10 cellular contexts compared by ENCODE assay signal in the genomic region with DNA sequence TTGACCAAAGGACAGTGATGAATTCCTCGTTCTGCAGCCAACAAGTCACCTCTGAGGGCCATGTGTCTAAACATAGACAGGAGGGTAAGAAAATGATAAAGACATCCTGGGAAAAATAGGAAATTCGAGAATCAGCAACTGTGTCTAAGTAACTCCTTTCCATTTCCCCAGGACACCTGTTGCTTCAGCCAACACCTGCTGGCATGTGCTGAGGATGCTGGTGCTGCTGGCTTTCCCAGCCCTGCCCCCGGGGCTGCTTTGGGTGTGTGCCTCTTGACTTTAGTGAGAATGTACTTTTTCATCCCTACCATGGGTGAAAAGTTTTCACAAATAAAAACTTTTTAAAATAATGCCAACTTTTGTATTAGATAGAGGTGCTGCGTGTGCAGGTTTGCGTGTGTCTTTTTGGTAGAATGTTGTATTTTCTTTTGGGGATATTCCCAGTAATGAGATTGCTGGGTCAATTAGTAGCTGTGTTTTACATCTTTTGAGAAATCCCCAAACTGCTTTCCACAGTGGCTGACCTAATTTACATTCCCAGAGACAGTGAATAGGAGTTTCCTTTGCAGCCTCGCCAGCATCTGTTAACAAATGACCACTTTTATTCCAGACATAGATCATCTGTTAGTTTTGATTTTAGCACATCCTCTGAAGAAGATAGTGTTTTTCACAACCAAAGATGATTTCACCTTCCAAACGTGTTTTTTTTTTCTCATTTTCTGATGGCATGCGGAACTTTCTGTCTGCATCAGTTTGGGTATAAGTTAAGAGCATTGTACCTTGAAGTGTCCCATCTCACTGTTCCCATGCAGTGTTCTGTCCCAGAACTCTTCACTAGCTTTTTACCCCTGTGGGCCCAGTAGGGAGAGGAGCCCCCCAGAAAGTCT.
DNase-seq lines count a peak whose midpoint lies in the region; ATAC-seq and TF ChIP-seq lines count a peak whose summit lies in the region.
"Had no signal": no experiment of that assay in that cellular context is flagged by ENCODE, and none has a peak within 500 bp of the region (broad histone marks: within the 10 kb centered on the region; RNA-seq: fewer than 3 reads in every experiment).

No MANE protein-coding gene starts in this region.

- H3K9ac ChIP-seq in trophoblast cell (ENCODE audit: low read length) = no peak overlapping the region

- no peak overlapping the region for H2AFZ ChIP-seq in trophoblast cell (ENCODE audit: insufficient read depth, low read length, poor library complexity)

- H3K79me2 ChIP-seq in trophoblast cell (ENCODE audit: control insufficient read depth, insufficient read depth, low read length, poor library complexity) = no peaks in the 10 kb centered on the region

- H2AK5ac ChIP-seq in trophoblast cell (ENCODE audit: low read length) = no peak overlapping the region

- POLR2A ChIA-PET in activated CD4-positive, alpha-beta memory T cell treated with anti-CD3 and anti-CD28 coated beads for 36 hours (lab: Charles Lee) = interaction anchor here (0.7 to 1.3 kb wide), 4 partner anchors 15 to 105 kb away, joined by 3 to 5 read pairs (median 3); a partner anchor contains a TSS
- POLR2A ChIA-PET in activated CD4-positive, alpha-beta memory T cell treated with anti-CD3 and anti-CD28 coated beads, Interleukin-2, amount 10 ng/mL, durations not matched to agents 7 days and 5 days (lab: Charles Lee) = no interaction called here

- no peak overlapping the region for H2BK120ac ChIP-seq in trophoblast cell (ENCODE audit: insufficient read depth, low read length, poor library complexity)

- intact Hi-C loops in activated CD4-positive, alpha-beta memory T cell treated with anti-CD3 and anti-CD28 coated beads for 36 hours (cut with micrococcal nuclease) = loop anchor here (1.0 to 5.0 kb wide), 2 partner anchors 103 to 564 kb away; a partner anchor contains a TSS
- intact Hi-C loops in tibial artery (cut with DNase I; ENCODE audit: low total_unique reads) = no loop called here

- H3K79me1 ChIP-seq in trophoblast cell (ENCODE audit: low read length) = no peaks in the 10 kb centered on the region

- H3K27me3 ChIP-seq in trophoblast cell (ENCODE audit: insufficient read depth, low read length) = no peaks in the 10 kb centered on the region
- peaks cover 0 to 24% of the 10 kb centered on the region in 2 donors for H3K27me3 ChIP-seq in tibial artery
- H3K27me3 ChIP-seq in tibial nerve = no peaks in the 10 kb centered on the region

- peaks cover 29% of the 10 kb centered on the region for H3K4me1 Mint-ChIP-seq in activated CD4-positive, alpha-beta memory T cell treated with anti-CD3 and anti-CD28 coated beads for 36 hours (ENCODE audit: low read depth)
- H3K4me1 Mint-ChIP-seq in activated CD4-positive, alpha-beta memory T cell treated with anti-CD3 and anti-CD28 coated beads, Interleukin-2, amount 10 ng/mL, durations not matched to agents 7 days and 5 days = peaks cover 24% of the 10 kb centered on the region

- no peak for TF ChIP-seq EP300 in tibial nerve (IDR thresholded peaks at IDR 0.05)

- peak; percentile 81 for ATAC-seq in GM21717 (IDR thresholded peaks at IDR 0.05; ENCODE audit: unreplicated experiment)
- ATAC-seq in HG03354 (IDR thresholded peaks at IDR 0.05; ENCODE audit: poor library complexity, severe bottlenecking, unreplicated experiment) = peak; percentile 50
- ATAC-seq: T-cell, upper lobe of right lung had no signal

- no peak overlapping the region for H3K14ac ChIP-seq in trophoblast cell (ENCODE audit: low read length)

- no peak overlapping the region for H3K4me3 Mint-ChIP-seq in activated CD4-positive, alpha-beta memory T cell treated with anti-CD3 and anti-CD28 coated beads for 36 hours
- H3K4me3 Mint-ChIP-seq in activated CD4-positive, alpha-beta memory T cell treated with anti-CD3 and anti-CD28 coated beads, Interleukin-2, amount 10 ng/mL, durations not matched to agents 7 days and 5 days = no peak overlapping the region
- H3K4me3 Mint-ChIP-seq: T-cell had no signal

- H3K27ac ChIP-seq in trophoblast cell (ENCODE audit: low read depth, low read length) (no peak overlapping the region), tibial artery (no peak overlapping the region), tibial nerve (no peak overlapping the region)
- H3K27ac ChIP-seq: upper lobe of right lung had no signal

- H3K9me3 ChIP-seq in trophoblast cell (ENCODE audit: insufficient read depth, low read depth, low read length) (no peaks in the 10 kb centered on the region), tibial artery (no peaks in the 10 kb centered on the region), tibial nerve (no peaks in the 10 kb centered on the region)
- H3K9me3 ChIP-seq: upper lobe of right lung had no signal

- DNase-seq in activated CD4-positive, alpha-beta memory T cell treated with anti-CD3 and anti-CD28 coated beads for 36 hours = peak; percentile 30
- no peak for DNase-seq in activated CD4-positive, alpha-beta memory T cell treated with anti-CD3 and anti-CD28 coated beads, Interleukin-2, amount 10 ng/mL, durations not matched to agents 7 days and 5 days
- DNase-seq in trophoblast cell (peak; percentile 66 to 78), tibial artery (no peak), mesenteric fat pad (ENCODE audit: low spot score) (no peak), tibial nerve (ENCODE audit: low spot score in 2 of 2) (no peak)
- DNase-seq: T-cell, upper lobe of right lung had no signal

- no peak overlapping the region for H2BK5ac ChIP-seq in trophoblast cell (ENCODE audit: low read depth, low read length, poor library complexity)

- H3K4me2 ChIP-seq in trophoblast cell (ENCODE audit: low read length) = no peak overlapping the region

- no peak overlapping the region for H3K4ac ChIP-seq in trophoblast cell (ENCODE audit: low read depth, low read length)

- peak overlapping the region; percentile 65 for H3K27ac Mint-ChIP-seq in activated CD4-positive, alpha-beta memory T cell treated with anti-CD3 and anti-CD28 coated beads for 36 hours
- H3K27ac Mint-ChIP-seq in activated CD4-positive, alpha-beta memory T cell treated with anti-CD3 and anti-CD28 coated beads, Interleukin-2, amount 10 ng/mL, durations not matched to agents 7 days and 5 days = no peak overlapping the region
- H3K27ac Mint-ChIP-seq: T-cell had no signal

- no CpG with 5 or more reads among the region's 8 CpGs for WGBS in trophoblast cell (ENCODE audit: extremely low coverage, insufficient coverage, insufficient read length)
- WGBS in tibial nerve, 2 donors = 57 to 63% methylated on average over 8 of the region's 8 CpGs

- no peak overlapping the region for H3K23ac ChIP-seq in trophoblast cell (ENCODE audit: low read length)

- H3K36me3 ChIP-seq in trophoblast cell (ENCODE audit: control insufficient read depth in 1 of 2, insufficient read depth in 2 of 2, low read length in 2 of 2) (no peaks in the 10 kb centered on the region), tibial artery (no peaks in the 10 kb centered on the region), tibial nerve (no peaks in the 10 kb centered on the region)
- H3K36me3 ChIP-seq: upper lobe of right lung had no signal

- no peak for TF ChIP-seq POLR2A in tibial nerve (IDR thresholded peaks at IDR 0.05)

- H4K12ac ChIP-seq in trophoblast cell (ENCODE audit: low read depth, low read length) = no peak overlapping the region

- no peak overlapping the region for H4K91ac ChIP-seq in trophoblast cell (ENCODE audit: low read depth, low read length)

- no peak overlapping the region for H2BK12ac ChIP-seq in trophoblast cell (ENCODE audit: low read length)

- H3K27me3 Mint-ChIP-seq in activated CD4-positive, alpha-beta memory T cell treated with anti-CD3 and anti-CD28 coated beads for 36 hours = peaks cover 11% of the 10 kb centered on the region
- peaks cover 12% of the 10 kb centered on the region for H3K27me3 Mint-ChIP-seq in activated CD4-positive, alpha-beta memory T cell treated with anti-CD3 and anti-CD28 coated beads, Interleukin-2, amount 10 ng/mL, durations not matched to agents 7 days and 5 days

- no peak overlapping the region for H4K8ac ChIP-seq in trophoblast cell (ENCODE audit: low read depth, low read length)

- TF ChIP-seq CTCF in tibial artery (IDR thresholded peaks at IDR 0.05) = no peak
- TF ChIP-seq CTCF in tibial nerve (IDR thresholded peaks at IDR 0.05) = no peak

- CTCF ChIA-PET in activated CD4-positive, alpha-beta memory T cell treated with anti-CD3 and anti-CD28 coated beads for 36 hours (lab: Charles Lee) = interaction anchor here (1.2 to 1.5 kb wide), 2 partner anchors 16 to 483 kb away, joined by 3 to 7 read pairs; a partner anchor contains a TSS
- CTCF ChIA-PET in activated CD4-positive, alpha-beta memory T cell treated with anti-CD3 and anti-CD28 coated beads, Interleukin-2, amount 10 ng/mL, durations not matched to agents 7 days and 5 days (lab: Charles Lee) = interaction anchor here (0.7 kb wide), 1 partner anchor 16 kb away, joined by 6 read pairs; no protein-coding TSS in a partner anchor

- no peaks in the 10 kb centered on the region for H3K9me3 Mint-ChIP-seq in activated CD4-positive, alpha-beta memory T cell treated with anti-CD3 and anti-CD28 coated beads for 36 hours
- H3K9me3 Mint-ChIP-seq in activated CD4-positive, alpha-beta memory T cell treated with anti-CD3 and anti-CD28 coated beads, Interleukin-2, amount 10 ng/mL, durations not matched to agents 7 days and 5 days = no peaks in the 10 kb centered on the region
- H3K9me3 Mint-ChIP-seq: T-cell had no signal

- H3K18ac ChIP-seq in trophoblast cell (ENCODE audit: low read length) = no peak overlapping the region

- no peaks in the 10 kb centered on the region for H3K36me3 Mint-ChIP-seq in activated CD4-positive, alpha-beta memory T cell treated with anti-CD3 and anti-CD28 coated beads for 36 hours
- no peaks in the 10 kb centered on the region for H3K36me3 Mint-ChIP-seq in activated CD4-positive, alpha-beta memory T cell treated with anti-CD3 and anti-CD28 coated beads, Interleukin-2, amount 10 ng/mL, durations not matched to agents 7 days and 5 days (ENCODE audit: low read depth)
- H3K36me3 Mint-ChIP-seq: T-cell had no signal

- H3K4me3 ChIP-seq in trophoblast cell (ENCODE audit: low read depth, low read length) (no peak overlapping the region), tibial artery (no peak overlapping the region), tibial nerve (no peak overlapping the region)
- H3K4me3 ChIP-seq: upper lobe of right lung had no signal

- no peaks in the 10 kb centered on the region for H3K4me1 ChIP-seq in trophoblast cell (ENCODE audit: control insufficient read depth in 1 of 2, insufficient read depth in 2 of 2, low read length in 2 of 2)
- H3K4me1 ChIP-seq in tibial artery = no peaks in the 10 kb centered on the region
- no peaks in the 10 kb centered on the region for H3K4me1 ChIP-seq in tibial nerve
- H3K4me1 ChIP-seq: upper lobe of right lung had no signal

Comparison
In these comparisons a context has a peak if more than half of its experiments do, and no peak if none do; other contexts are left out.
1. DNase-seq: peak in activated CD4-positive, alpha-beta memory T cell treated with anti-CD3 and anti-CD28 coated beads for 36 hours (single experiment) and trophoblast cell (2 of 2); none in activated CD4-positive, alpha-beta memory T cell treated with anti-CD3 and anti-CD28 coated beads, Interleukin-2, amount 10 ng/mL, durations not matched to agents 7 days and 5 days (single experiment), tibial artery (0 of 2), mesenteric fat pad (single experiment) and tibial nerve (0 of 2).